In the genomic region with DNA sequence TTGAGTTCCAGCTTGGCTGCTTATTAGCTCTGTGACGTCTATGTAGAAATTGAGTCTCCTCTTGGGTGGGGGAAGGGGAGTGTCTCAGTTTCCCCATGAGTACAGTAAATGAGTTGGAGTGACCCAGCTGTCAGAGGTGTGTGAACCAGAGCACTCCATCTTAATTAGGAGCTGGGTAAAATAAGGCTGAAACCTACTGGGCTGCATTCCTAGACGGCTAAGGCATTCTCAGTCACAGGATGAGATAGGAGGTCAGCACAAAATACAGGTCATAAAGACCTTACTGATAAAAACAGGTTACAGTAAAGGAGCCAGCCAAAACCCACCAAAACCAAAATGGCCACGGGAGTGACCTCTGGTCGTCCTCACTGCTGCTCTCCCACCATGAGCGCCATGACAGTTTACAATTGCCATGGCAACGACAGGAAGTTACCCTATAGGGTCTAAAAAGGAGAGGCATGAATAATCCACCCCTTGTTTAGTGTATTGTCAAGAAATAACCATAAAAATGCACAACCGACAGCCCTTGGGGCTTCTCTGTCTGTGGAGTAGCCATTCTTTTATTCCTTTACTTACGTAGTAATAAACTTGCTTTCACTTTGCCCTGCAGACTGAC, we compare ENCODE assay signal across 16 cellular contexts.
A peak's percentile ranks its signal among the peaks of the same experiment; 100 is the strongest.
DNase-seq lines count a peak whose midpoint lies in the region; ATAC-seq and TF ChIP-seq lines count a peak whose summit lies in the region.
"Had no signal": no experiment of that assay in that cellular context is flagged by ENCODE, and none has a peak within 500 bp of the region (broad histone marks: within the 10 kb centered on the region; RNA-seq: fewer than 3 reads in every experiment).

No MANE protein-coding gene starts in this region.

- H2BK5ac ChIP-seq in H9 (ENCODE audit: insufficient read length, low read length) (no peak overlapping the region), mesendoderm (ENCODE audit: low read length) (peak overlapping the region; percentile 3)

- H3K27me3 ChIP-seq in H9 (ENCODE audit: insufficient read depth, low read length) (no peaks in the 10 kb centered on the region), mesendoderm (ENCODE audit: insufficient read depth, low read length, poor library complexity) (no peaks in the 10 kb centered on the region), left lung (peaks cover 0 to 12% of the 10 kb centered on the region in 2 donors)
- H3K27me3 ChIP-seq: BLaER1 had no signal

- H3K27ac ChIP-seq in H9 (ENCODE audit: insufficient read length, low read depth, low read length): no peak overlapping the region
- no peak overlapping the region for H3K27ac ChIP-seq in coronary artery
- H3K27ac ChIP-seq in mesendoderm (ENCODE audit: low read depth, low read length): no peak overlapping the region
- H3K27ac ChIP-seq in left lung: no peak overlapping the region
- H3K27ac ChIP-seq: A549, BLaER1 had no signal

- intact Hi-C loops in left lung (cut with DNase I): no loop called here

- H2AFZ ChIP-seq in H9 (ENCODE audit: low read length): peak overlapping the region; percentile 35

- H3K4me1 ChIP-seq in H9 (ENCODE audit: insufficient read depth, low read length): peaks cover 6% of the 10 kb centered on the region; the same call in 1 of the 2 replicates
- peaks cover 11% of the 10 kb centered on the region for H3K4me1 ChIP-seq in mesendoderm (ENCODE audit: control insufficient read depth, low read depth, low read length)
- H3K4me1 ChIP-seq in left lung: no peaks in the 10 kb centered on the region
- H3K4me1 ChIP-seq: A549 had no signal

- H3K14ac ChIP-seq in H9 (ENCODE audit: insufficient read depth, low read length): no peak overlapping the region; the same call in 1 of the 2 replicates

- H3K18ac ChIP-seq in H9 (ENCODE audit: insufficient read length, low read depth, low read length) (peak overlapping the region; percentile 83), mesendoderm (ENCODE audit: low read length) (peak overlapping the region; percentile 34)

- TF ChIP-seq CTCF in H9 (conservative IDR thresholded peaks at IDR 0.05) (no peak), coronary artery (IDR thresholded peaks at IDR 0.05) (no peak), type B pancreatic cell (conservative IDR thresholded peaks at IDR 0.05) (no peak), left lung (IDR thresholded peaks at IDR 0.05) (no peak)

- H3K56ac ChIP-seq in H9 (ENCODE audit: insufficient read length, low read depth, low read length) (no peak overlapping the region), mesendoderm (ENCODE audit: low read length) (no peak overlapping the region)

- H2AK5ac ChIP-seq in H9 (ENCODE audit: insufficient read length, low read length) (no peak overlapping the region), mesendoderm (ENCODE audit: low read length) (no peak overlapping the region)

- H3K9me3 ChIP-seq in H9 (ENCODE audit: control insufficient read depth, low read depth, low read length) (no peaks in the 10 kb centered on the region), left lung (no peaks in the 10 kb centered on the region)
- H3K9me3 ChIP-seq: A549, BLaER1 had no signal

- no peak overlapping the region for H3K4me3 ChIP-seq in coronary artery
- no peak overlapping the region for H3K4me3 ChIP-seq in mesendoderm (ENCODE audit: low read length)
- no peak overlapping the region for H3K4me3 ChIP-seq in left lung
- H3K4me3 ChIP-seq: A549, BLaER1 had no signal

- H3K4me2 ChIP-seq in H9 (ENCODE audit: insufficient read depth, insufficient read length, low read length) (no peak overlapping the region), mesendoderm (ENCODE audit: low read length) (no peak overlapping the region)
- H3K4me2 ChIP-seq: A549, BLaER1 had no signal

- H3K36me3 Mint-ChIP-seq in H9 (ENCODE audit: insufficient read depth in 1 of 3, low read depth in 3 of 3) (no peaks in the 10 kb centered on the region), type B pancreatic cell (no peaks in the 10 kb centered on the region)
- H3K36me3 Mint-ChIP-seq: CD4-positive, alpha-beta memory T cell had no signal

- H3K79me1 ChIP-seq in H9 (ENCODE audit: insufficient read depth, low read depth, low read length, poor library complexity, severe bottlenecking): no peaks in the 10 kb centered on the region
- H3K79me1 ChIP-seq in mesendoderm (ENCODE audit: low read length): no peaks in the 10 kb centered on the region

- H3T11ph ChIP-seq in H9 (ENCODE audit: low read length): no peak overlapping the region

- DNase-seq in H9: peak; percentile 51
- DNase-seq in coronary artery (ENCODE audit: low spot score): peak; percentile 7
- DNase-seq in mesendoderm: peak; percentile 34
- DNase-seq in type B pancreatic cell (ENCODE audit: extremely low spot score, unreplicated experiment): no peak
- no peak for DNase-seq in left lung
- DNase-seq: CD4-positive, alpha-beta memory T cell; DMS53; HCEC 1CT; NCI-H1092 treated with DMSO at 0.1 percent for 48 hours; NCI-H2081 treated with DMSO at 0.1 percent for 48 hours; NCI-H748 treated with DMSO at 0.1 percent for 48 hours; PC-3 had no signal

- H3K4ac ChIP-seq in H9 (ENCODE audit: low read depth, low read length) (no peak overlapping the region), mesendoderm (ENCODE audit: low read depth, low read length) (peak overlapping the region; percentile 40)

- H3K9me3 Mint-ChIP-seq in H9: no peaks in the 10 kb centered on the region; a peak in 1 of 5 replicates
- no peaks in the 10 kb centered on the region for H3K9me3 Mint-ChIP-seq in type B pancreatic cell

- no peak overlapping the region for H3K4me3 Mint-ChIP-seq in H9
- H3K4me3 Mint-ChIP-seq in type B pancreatic cell: no peak overlapping the region
- H3K4me3 Mint-ChIP-seq: CD4-positive, alpha-beta memory T cell had no signal

- no peak overlapping the region for H4K91ac ChIP-seq in H9 (ENCODE audit: insufficient read length, low read depth, low read length)

- no peak for ATAC-seq in HG03175 (IDR thresholded peaks at IDR 0.05; ENCODE audit: unreplicated experiment)
- ATAC-seq in left lung: no peak
- ATAC-seq in GM18502 (IDR thresholded peaks at IDR 0.05; ENCODE audit: poor library complexity, unreplicated experiment): no peak
- ATAC-seq: A549, PC-3 had no signal

- H3K79me2 ChIP-seq in H9 (ENCODE audit: insufficient read depth, low read length) (no peaks in the 10 kb centered on the region), mesendoderm (ENCODE audit: control insufficient read depth, insufficient read depth, low read length) (no peaks in the 10 kb centered on the region)

- no peak overlapping the region for H2BK15ac ChIP-seq in H9 (ENCODE audit: low read depth, low read length)
- H2BK15ac ChIP-seq in mesendoderm (replicated peaks; ENCODE audit: low read depth): no peak overlapping the region

- H3K9ac ChIP-seq in H9 (ENCODE audit: extremely low read depth, insufficient read length, low read length): no peak overlapping the region
- no peak overlapping the region for H3K9ac ChIP-seq in mesendoderm (ENCODE audit: low read length)
- H3K9ac ChIP-seq: BLaER1 had no signal

- H3K27me3 Mint-ChIP-seq in H9 (ENCODE audit: low read depth) (peaks cover 2% of the 10 kb centered on the region; the same call in 1 of the 2 replicates), type B pancreatic cell (peaks cover 9% of the 10 kb centered on the region)

- no peaks in the 10 kb centered on the region for H4K20me1 ChIP-seq in H9 (ENCODE audit: control insufficient read depth, insufficient read depth, insufficient read length)
- H4K20me1 ChIP-seq: BLaER1 had no signal

- H2BK12ac ChIP-seq in H9 (ENCODE audit: insufficient read length, low read depth, low read length): peak overlapping the region; percentile 63

- H4K8ac ChIP-seq in H9 (replicated peaks; ENCODE audit: insufficient read length, low read depth, low read length) (no peak overlapping the region), mesendoderm (ENCODE audit: low read depth, low read length) (no peak overlapping the region)

- H3K36me3 ChIP-seq in mesendoderm (ENCODE audit: control insufficient read depth, insufficient read depth, low read length) (no peaks in the 10 kb centered on the region), left lung (no peaks in the 10 kb centered on the region)
- H3K36me3 ChIP-seq: BLaER1 had no signal

- H3K27ac Mint-ChIP-seq in H9: peak overlapping the region in 2 of 3 experiments; percentile 32 to 89; a peak in 3 of 7 replicates
- H3K27ac Mint-ChIP-seq in type B pancreatic cell: peak overlapping the region; percentile 12
- H3K27ac Mint-ChIP-seq: CD4-positive, alpha-beta memory T cell had no signal

- WGBS in H9 (ENCODE audit: extremely low coverage, insufficient read length, low lambda C conversion rate): no CpG with 5 or more reads among the region's 8 CpGs
- no CpG with 5 or more reads among the region's 8 CpGs for WGBS in mesendoderm (ENCODE audit: extremely low coverage, insufficient coverage, low lambda C conversion rate)

- H3K23ac ChIP-seq in H9 (ENCODE audit: insufficient read length, low read depth, low read length) (no peak overlapping the region), mesendoderm (ENCODE audit: low read length) (no peak overlapping the region)

- H2BK20ac ChIP-seq in H9 (ENCODE audit: low read depth, low read length, poor library complexity, severe bottlenecking): no peak overlapping the region

- H2BK120ac ChIP-seq in H9 (ENCODE audit: low read depth, low read length, poor library complexity, severe bottlenecking): no peak overlapping the region
- no peak overlapping the region for H2BK120ac ChIP-seq in mesendoderm (ENCODE audit: low read depth, low read length)

- H4K5ac ChIP-seq in H9 (ENCODE audit: insufficient read length, low read depth, low read length): no peak overlapping the region
- no peak overlapping the region for H4K5ac ChIP-seq in mesendoderm (ENCODE audit: low read length)

- peaks cover 38 to 40% of the 10 kb centered on the region in 2 experiments for H3K4me1 Mint-ChIP-seq in H9
- H3K4me1 Mint-ChIP-seq in type B pancreatic cell (ENCODE audit: unreplicated experiment): peaks cover 21% of the 10 kb centered on the region

- H3K23me2 ChIP-seq in H9 (ENCODE audit: insufficient read length, low read depth, low read length, poor library complexity, severe bottlenecking): no peaks in the 10 kb centered on the region

Comparison
In these comparisons a context has a peak if more than half of its experiments do, and no peak if none do; other contexts are left out.
1. DNase-seq: peak in H9 (single experiment), coronary artery (single experiment) and mesendoderm (single experiment); none in type B pancreatic cell (single experiment) and left lung (0 of 2).